Comparison of ENCODE assay signal across 8 cellular contexts in genomic region chr1:23980006-23980724, GRCh38. TPM values are rescaled to one million over a fixed set of nuclear protein-coding genes. Genes with fewer than 3 reads are reported as not detected.
DNase-seq lines count a peak whose midpoint lies in the region; ATAC-seq and TF ChIP-seq lines count a peak whose summit lies in the region.

Gene SRSF10 (minus strand): TSS chr1:23980327. CDS start chr1:23980255, 72 bp downstream.

- H3K27me3 Mint-ChIP-seq in activated naive CD8-positive, alpha-beta T cell treated with anti-CD3 and anti-CD28 coated beads, Interleukin-2, amount 10 ng/mL, durations not matched to agents 7 days and 5 days, result no peaks in the 10 kb centered on the region

- H3F3A ChIP-seq in SU-DHL-6 (ENCODE audit: insufficient read depth), result peaks cover 59% of the 10 kb centered on the region

- peaks cover 50% of the 10 kb centered on the region for H3K79me2 ChIP-seq in SU-DHL-6 (ENCODE audit: insufficient read depth, low read length)

- H3K36me3 ChIP-seq in SU-DHL-6 (ENCODE audit: low read length), result peaks cover 39% of the 10 kb centered on the region
- no peaks in the 10 kb centered on the region for H3K36me3 ChIP-seq in ovary
- H3K36me3 ChIP-seq in thyroid gland, result no peaks in the 10 kb centered on the region

- peak within 1 kb of the TSS; percentile 93 for H3K4me3 Mint-ChIP-seq in activated naive CD8-positive, alpha-beta T cell treated with anti-CD3 and anti-CD28 coated beads, Interleukin-2, amount 10 ng/mL, durations not matched to agents 7 days and 5 days

- TF ChIP-seq CTCF in GM12872 (IDR thresholded peaks at IDR 0.05; ENCODE audit: insufficient read depth, low read depth, low read length) (peak; percentile 29; the same call in 1 of the 3 replicates), SU-DHL-6 (IDR thresholded peaks at IDR 0.05; ENCODE audit: insufficient read depth, low read length, poor library complexity, severe bottlenecking) (no peak), ovary (IDR thresholded peaks at IDR 0.05) (peak in 2 of 3 donors; percentile 66 to 70), thyroid gland (IDR thresholded peaks at IDR 0.05) (peak in 4 of 6 experiments; percentile 18 to 35 (median 24))

- peak within 1 kb of the TSS; percentile 95 for H3K4me2 ChIP-seq in SU-DHL-6 (ENCODE audit: low read depth, low read length, poor library complexity, severe bottlenecking)

- ATAC-seq in HG02759 (IDR thresholded peaks at IDR 0.05; ENCODE audit: unreplicated experiment), result peak; percentile 95
- ATAC-seq in activated naive CD8-positive, alpha-beta T cell treated with anti-CD3 and anti-CD28 coated beads, Interleukin-2, amount 10 ng/mL, durations not matched to agents 7 days and 5 days (ENCODE audit: low read depth), result peak; percentile 91

- DNase-seq in NCI-H128 (lab: John Stamatoyannopoulos, UW; ENCODE audit: unreplicated experiment) (peak; percentile 99), head of caudate nucleus (peak; percentile 96 to 99 (median 98)), ovary (peak; percentile 98 to 99 (median 99)), thyroid gland (peak; percentile 97)
- DNase-seq in activated naive CD8-positive, alpha-beta T cell treated with anti-CD3 and anti-CD28 coated beads, Interleukin-2, amount 10 ng/mL, durations not matched to agents 7 days and 5 days, result peak; percentile 95

- peaks cover 36% of the 10 kb centered on the region for H3K4me1 Mint-ChIP-seq in activated naive CD8-positive, alpha-beta T cell treated with anti-CD3 and anti-CD28 coated beads, Interleukin-2, amount 10 ng/mL, durations not matched to agents 7 days and 5 days

- POLR2A ChIA-PET in activated naive CD8-positive, alpha-beta T cell treated with anti-CD3 and anti-CD28 coated beads, Interleukin-2, amount 10 ng/mL, durations not matched to agents 7 days and 5 days (lab: Charles Lee), result interaction anchor here (0.6 to 8.3 kb wide), 10 partner anchors 8 to 237 kb away, joined by 3 to 155 read pairs (median 6); partner anchors contain the start of genes ELOA, HMGCL and PNRC2

- peak within 1 kb of the TSS; percentile 98 for H3K27ac Mint-ChIP-seq in activated naive CD8-positive, alpha-beta T cell treated with anti-CD3 and anti-CD28 coated beads, Interleukin-2, amount 10 ng/mL, durations not matched to agents 7 days and 5 days

- H3K4me1 ChIP-seq in ovary (ENCODE audit: insufficient read depth), result peaks cover 18% of the 10 kb centered on the region
- peaks cover 44 to 71% of the 10 kb centered on the region in 2 donors for H3K4me1 ChIP-seq in thyroid gland

- peak within 1 kb of the TSS; percentile 21 for H2AFZ ChIP-seq in SU-DHL-6 (ENCODE audit: low read depth, low read length, severe bottlenecking)

- intact Hi-C loops in head of caudate nucleus (cut with DNase I), result loop anchor here (2.0 kb wide), 1 partner anchor 19 kb away; no protein-coding TSS in a partner anchor
- intact Hi-C loops in ovary (cut with DNase I), result loop anchor here in 2 of 4 donors (2.0 kb wide), 1 partner anchor 39 kb away; no protein-coding TSS in a partner anchor
- intact Hi-C loops in thyroid gland (cut with DNase I), result no loop called here

- peak; percentile 12 for TF ChIP-seq EP300 in ovary (IDR thresholded peaks at IDR 0.05)

- peaks cover 31% of the 10 kb centered on the region for H4K20me1 ChIP-seq in SU-DHL-6 (ENCODE audit: low read depth, low read length)

- 0 to 1% (median 0%) methylated on average over 64 to 67 of the region's 67 CpGs for WGBS in ovary, 3 donors
- WGBS in thyroid gland, 2 donors, result 0 to 1% methylated on average over 25 to 36 of the region's 67 CpGs

- no peaks in the 10 kb centered on the region for H3K9me3 Mint-ChIP-seq in activated naive CD8-positive, alpha-beta T cell treated with anti-CD3 and anti-CD28 coated beads, Interleukin-2, amount 10 ng/mL, durations not matched to agents 7 days and 5 days

- H3K27me3 ChIP-seq in SU-DHL-6 (ENCODE audit: low read length) (no peaks in the 10 kb centered on the region), ovary (no peaks in the 10 kb centered on the region), thyroid gland (no peaks in the 10 kb centered on the region)

- H3K27ac ChIP-seq in SU-DHL-6 (ENCODE audit: low read depth, low read length) (peak within 1 kb of the TSS; percentile 97), ovary (peak within 1 kb of the TSS; percentile 80 to 94), thyroid gland (peak within 1 kb of the TSS; percentile 95 to 99 (median 98))

- no peaks in the 10 kb centered on the region for H3K9me3 ChIP-seq in SU-DHL-6 (ENCODE audit: insufficient read depth, low read length)
- no peaks in the 10 kb centered on the region for H3K9me3 ChIP-seq in ovary
- H3K9me3 ChIP-seq in thyroid gland, result no peaks in the 10 kb centered on the region

- TF ChIP-seq POLR2A in ovary (IDR thresholded peaks at IDR 0.05) (peak; percentile 100), thyroid gland (IDR thresholded peaks at IDR 0.05) (peak; percentile 97 to 98)

- no peaks in the 10 kb centered on the region for H3K9me2 ChIP-seq in SU-DHL-6 (replicated peaks; ENCODE audit: insufficient read depth, low read length)

- peak within 1 kb of the TSS; percentile 99 for H3K9ac ChIP-seq in SU-DHL-6 (ENCODE audit: low read length)

- peak within 1 kb of the TSS; percentile 99 for H3K4me3 ChIP-seq in SU-DHL-6 (ENCODE audit: insufficient read depth, low read length, poor library complexity, severe bottlenecking)
- H3K4me3 ChIP-seq in ovary, result peak within 1 kb of the TSS; percentile 97
- H3K4me3 ChIP-seq in thyroid gland (replicated peaks in 1 of 3), result peak within 1 kb of the TSS; percentile 70 to 94 (median 91)

- peaks cover 33% of the 10 kb centered on the region for H3K36me3 Mint-ChIP-seq in activated naive CD8-positive, alpha-beta T cell treated with anti-CD3 and anti-CD28 coated beads, Interleukin-2, amount 10 ng/mL, durations not matched to agents 7 days and 5 days

RNA-seq across cellular contexts. Expression of gene SRSF10, which starts in this region (rescaled TPM):
- 100 to 1,000 TPM; 202 to 223 TPM for total RNA-seq in activated naive CD8-positive, alpha-beta T cell treated with anti-CD3 and anti-CD28 coated beads, Interleukin-2, amount 10 ng/mL, durations not matched to agents 7 days and 5 days
- total RNA-seq in ovary (100 to 1,000 TPM in 3 of 7 donors, 10 to 100 TPM in 4; 86.4 to 130 (median 99.1) TPM), thyroid gland (100 to 1,000 TPM; 158 to 193 (median 172) TPM)
- 10 to 100 TPM; 57.1 to 99.8 TPM for polyA plus RNA-seq in ovary

Comparison
In these comparisons a context has a peak if more than half of its experiments do, and no peak if none do; other contexts are left out.
1. Peak in every context shown above with its lines: DNase-seq, ATAC-seq, H3K4me3 ChIP-seq and H3K27ac ChIP-seq.